In genomic region chr9:125694478-125694877, GRCh38 we compare ENCODE assay signal across 24 cellular contexts. TPM values are rescaled to one million over a fixed set of nuclear protein-coding genes. Genes with fewer than 3 reads are reported as not detected.
A peak's percentile ranks its signal among the peaks of the same experiment; 100 is the strongest.
DNase-seq lines count a peak whose midpoint lies in the region; ATAC-seq and TF ChIP-seq lines count a peak whose summit lies in the region.
"Had no signal": no experiment of that assay in that cellular context is flagged by ENCODE, and none has a peak within 500 bp of the region (broad histone marks: within the 10 kb centered on the region; RNA-seq: fewer than 3 reads in every experiment).

No MANE protein-coding gene starts in this region.

- TF ChIP-seq CTCF in fibroblast of pulmonary artery (IDR thresholded peaks at IDR 0.05; ENCODE audit: low read length, missing control alignments) (no peak), neural progenitor cell (IDR thresholded peaks at IDR 0.05) (no peak)

- H3F3A ChIP-seq in neural progenitor cell (ENCODE audit: low read depth), result peaks cover 4% of the 10 kb centered on the region

- peaks cover 85% of the 10 kb centered on the region for H3K79me2 ChIP-seq in neural progenitor cell (ENCODE audit: low read depth)

- H3K36me3 ChIP-seq in SJCRH30 (peaks cover 5% of the 10 kb centered on the region), neural progenitor cell (no peaks in the 10 kb centered on the region)
- H3K36me3 ChIP-seq: colonic mucosa had no signal

- H3K27ac ChIP-seq in SJCRH30 (peak overlapping the region; percentile 31; the same call in 1 of the 2 replicates), neural progenitor cell (no peak overlapping the region)
- H3K27ac ChIP-seq: colonic mucosa, foreskin keratinocyte had no signal

- H3K9me3 Mint-ChIP-seq in neural progenitor cell, result no peaks in the 10 kb centered on the region
- H3K9me3 Mint-ChIP-seq: CD4-positive, CD25-positive, alpha-beta regulatory T cell; neural crest cell; stimulated activated memory B cell treated with anti-CD40 and anti-IgM and Interleukin-4, amounts not matched to agents 10 μg/mL and 1 μg/mL and 100 μg/mL, for 72 hours; T-cell had no signal

- DNase-seq in ELF-1 (ENCODE audit: low read depth, low spot score), result peak; percentile 26
- peak; percentile 19 to 20 for DNase-seq in SJCRH30
- DNase-seq in fibroblast of pulmonary artery (ENCODE audit: low read depth), result peak; percentile 58
- peak; percentile 14 for DNase-seq in neural progenitor cell (ENCODE audit: low spot score)
- DNase-seq in T-helper 2 cell, result no peak
- DNase-seq in activated CD4-positive, alpha-beta T cell treated with anti-CD3 and anti-CD28 coated beads, Interleukin-2, amount 50 U/mL, for 1 hour, result no peak
- DNase-seq: activated CD4-positive, alpha-beta T cell treated with anti-CD3 and anti-CD28 coated beads, Interleukin-2, amount 50 U/mL, for 4 hours; activated naive CD4-positive, alpha-beta T cell treated with Interleukin-2 at 50 U/mL for 16 hours; anterior cingulate cortex; CD4-positive, CD25-positive, alpha-beta regulatory T cell; colonic mucosa; DMS53; foreskin keratinocyte; hypothalamus; Kasumi-1; NCI-H1092 treated with DMSO at 0.1 percent for 48 hours; NCI-H2081; NCI-H510A treated with DMSO at 0.1 percent for 48 hours; right cardiac atrium; T-cell had no signal

- no peak overlapping the region for H3K4me3 Mint-ChIP-seq in neural progenitor cell
- H3K4me3 Mint-ChIP-seq: CD4-positive, CD25-positive, alpha-beta regulatory T cell; neural crest cell; stimulated activated memory B cell treated with anti-CD40 and anti-IgM and Interleukin-4, amounts not matched to agents 10 μg/mL and 1 μg/mL and 100 μg/mL, for 72 hours; T-cell had no signal

- peaks cover 14% of the 10 kb centered on the region for H3K4me1 ChIP-seq in SJCRH30
- H3K4me1 ChIP-seq in neural progenitor cell, result no peaks in the 10 kb centered on the region
- H3K4me1 ChIP-seq: colonic mucosa, foreskin keratinocyte had no signal

- H3K27ac Mint-ChIP-seq in neural progenitor cell, result no peak overlapping the region
- H3K27ac Mint-ChIP-seq: stimulated activated memory B cell treated with anti-CD40 and anti-IgM and Interleukin-4, amounts not matched to agents 10 μg/mL and 1 μg/mL and 100 μg/mL, for 72 hours; T-cell had no signal

- H3K27me3 ChIP-seq in SJCRH30 (no peaks in the 10 kb centered on the region), neural progenitor cell (no peaks in the 10 kb centered on the region)
- H3K27me3 ChIP-seq: colonic mucosa, foreskin keratinocyte had no signal

- H2AFZ ChIP-seq in neural progenitor cell (replicated peaks), result no peak overlapping the region

- H3K4me3 ChIP-seq in SJCRH30 (no peak overlapping the region), fibroblast of pulmonary artery (replicated peaks; ENCODE audit: low read depth, low read length) (no peak overlapping the region), neural progenitor cell (no peak overlapping the region)
- H3K4me3 ChIP-seq: colonic mucosa had no signal

- H3K4me1 Mint-ChIP-seq in neural progenitor cell, result peaks cover 8% of the 10 kb centered on the region

- H3K36me3 Mint-ChIP-seq in neural progenitor cell, result peaks cover 7% of the 10 kb centered on the region

- no peak for ATAC-seq in HG02642 (IDR thresholded peaks at IDR 0.05; ENCODE audit: poor library complexity, unreplicated experiment)
- no peak for ATAC-seq in GM19397 (IDR thresholded peaks at IDR 0.05; ENCODE audit: unreplicated experiment)
- ATAC-seq: foreskin keratinocyte; right cardiac atrium; stimulated activated memory B cell treated with anti-CD40 and anti-IgM and Interleukin-4, amounts not matched to agents 10 μg/mL and 1 μg/mL and 100 μg/mL, for 72 hours; T-cell had no signal

- H3K27me3 Mint-ChIP-seq in neural progenitor cell (ENCODE audit: insufficient read depth, low read depth), result peaks cover 2% of the 10 kb centered on the region
- H3K27me3 Mint-ChIP-seq: CD4-positive, CD25-positive, alpha-beta regulatory T cell; stimulated activated memory B cell treated with anti-CD40 and anti-IgM and Interleukin-4, amounts not matched to agents 10 μg/mL and 1 μg/mL and 100 μg/mL, for 72 hours; T-cell had no signal

- H3K9me3 ChIP-seq in SJCRH30 (replicated peaks), result no peaks in the 10 kb centered on the region
- H3K9me3 ChIP-seq in neural progenitor cell (ENCODE audit: low read depth), result no peaks in the 10 kb centered on the region
- H3K9me3 ChIP-seq: colonic mucosa had no signal

- no peak overlapping the region for H3K4me2 ChIP-seq in neural progenitor cell

- H3K9ac ChIP-seq in neural progenitor cell, result no peak overlapping the region

- peaks cover 7% of the 10 kb centered on the region for H4K20me1 ChIP-seq in neural progenitor cell (ENCODE audit: low read depth)

RNA-seq across cellular contexts. Expression of gene MAPKAP1, which starts 12.5 kb away (rescaled TPM):
- 103 and 109 TPM in 2 replicates for total RNA-seq in SJCRH30 (2014; rRNA removed; shearing (Covaris generic))
- 53.9 and 56.6 TPM in 2 replicates for total RNA-seq in neural progenitor cell (ENCODE audit: low replicate concordance)

RNA-seq across cellular contexts. Expression of gene PBX3, which starts 52.7 kb away (rescaled TPM):
- total RNA-seq in SJCRH30 (2014; rRNA removed; shearing (Covaris generic)), result 69.5 and 75.9 TPM in 2 replicates
- total RNA-seq in neural progenitor cell (ENCODE audit: low replicate concordance), result 71.7 and 99.5 TPM in 2 replicates

Comparison
In these comparisons a context has a peak if more than half of its experiments do, and no peak if none do; other contexts are left out.
1. DNase-seq: peak in ELF-1 (single experiment), SJCRH30 (2 of 2), fibroblast of pulmonary artery (single experiment) and neural progenitor cell (single experiment); none in T-helper 2 cell (0 of 5) and activated CD4-positive, alpha-beta T cell treated with anti-CD3 and anti-CD28 coated beads, Interleukin-2, amount 50 U/mL, for 1 hour (single experiment).